ENCODE assay signal across 24 cellular contexts in the genomic region with DNA sequence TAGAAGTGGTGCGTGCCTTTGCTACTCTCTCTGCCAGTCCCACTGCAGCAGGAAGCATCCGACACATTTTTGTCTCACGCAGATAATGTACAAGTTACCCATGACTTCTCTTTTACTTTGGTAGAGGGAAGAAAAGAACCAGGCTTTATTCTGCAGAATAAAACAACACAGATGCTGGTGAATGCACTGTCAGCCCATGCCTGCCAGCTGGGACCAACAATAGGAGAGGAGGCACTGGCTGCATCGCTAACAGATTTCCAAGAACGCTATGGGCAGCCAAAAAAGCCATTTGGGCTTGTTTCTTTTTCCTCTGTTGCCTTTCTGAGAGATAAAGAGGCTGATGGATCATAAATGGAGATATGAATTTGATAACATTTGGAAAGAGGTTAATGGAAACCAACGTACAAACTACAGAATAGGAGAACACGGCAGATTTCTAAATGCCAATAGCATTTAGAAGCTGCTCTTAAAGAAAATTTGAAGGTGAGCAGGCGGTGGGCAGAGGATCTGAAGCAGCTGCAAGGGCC. TPM values are rescaled to one million over a fixed set of nuclear protein-coding genes. Genes with fewer than 3 reads are reported as not detected.
"Had no signal": no experiment of that assay in that cellular context is flagged by ENCODE, and none has a peak within 500 bp of the region (broad histone marks: within the 10 kb centered on the region; RNA-seq: fewer than 3 reads in every experiment).

No MANE protein-coding gene starts in this region.

- H3K36me3 Mint-ChIP-seq: memory B cell; stimulated activated naive B cell treated with anti-CD40 and anti-IgM and Interleukin-4, amounts not matched to agents 10 μg/mL and 1 μg/mL and 100 μg/mL, for 72 hours had no signal

- H3K27ac ChIP-seq: body of pancreas, foreskin keratinocyte, hepatocyte, sigmoid colon, thoracic aorta had no signal

- H3K27ac Mint-ChIP-seq: memory B cell; progenitor cell of endocrine pancreas; stimulated activated naive B cell treated with anti-CD40 and anti-IgM and Interleukin-4, amounts not matched to agents 10 μg/mL and 1 μg/mL and 100 μg/mL, for 72 hours; T-helper 1 cell treated with Interleukin-12 subunit alpha and Interleukin-12 subunit beta and Interleukin-4 antibody, amounts not matched to agents 30 μg/mL and 1 μg/mL, for 36 hours; type B pancreatic cell had no signal

- H3K27me3 ChIP-seq: body of pancreas, foreskin keratinocyte, sigmoid colon had no signal

- ATAC-seq: activated T-cell treated with anti-CD3 and anti-CD28 coated beads, Interleukin-2, amount 50 U/mL, for 4 hours; body of pancreas; foreskin keratinocyte; stimulated activated naive B cell treated with anti-CD40 and anti-IgM and Interleukin-4, amounts not matched to agents 10 μg/mL and 1 μg/mL and 100 μg/mL, for 72 hours had no signal

- H3K79me2 ChIP-seq: hepatocyte had no signal

- H2AFZ ChIP-seq: hepatocyte had no signal

- H3K4me2 ChIP-seq: hepatocyte, smooth muscle cell had no signal

- H3K4me1 Mint-ChIP-seq: memory B cell had no signal

- DNase-seq: activated CD4-positive, alpha-beta T cell treated with anti-CD3 and anti-CD28 coated beads for 4 hours; activated CD4-positive, alpha-beta T cell treated with anti-CD3 and anti-CD28 coated beads, Interleukin-2, amount 50 U/mL, for 48 hours; activated CD4-positive, CD25-positive, alpha-beta regulatory T cell; activated CD8-positive, alpha-beta memory T cell treated with anti-CD3 and anti-CD28 coated beads, Interleukin-2, amount 50 U/mL, for 48 hours; activated naive CD4-positive, alpha-beta T cell treated with Interleukin-2 at 50 U/mL for 16 hours; activated T-cell treated with anti-CD3 and anti-CD28 coated beads, Interleukin-2, amount 50 U/mL, for 4 hours; body of pancreas; dermis blood vessel endothelial cell; effector memory CD4-positive, alpha-beta T cell; foreskin keratinocyte; left ventricle myocardium superior; retina; sigmoid colon; stimulated activated CD4-positive, alpha-beta T cell treated with anti-CD3 and anti-CD28 coated beads, Interleukin-15, amount 100 ng/mL, for 24 hours; stimulated activated CD8-positive, alpha-beta memory T cell treated with anti-CD3 and anti-CD28 coated beads, Interleukin-4, amount 100 ng/mL, for 48 hours; stimulated activated naive B cell treated with anti-CD40 and anti-IgM and Interleukin-4, amounts not matched to agents 10 μg/mL and 1 μg/mL and 100 μg/mL, for 72 hours had no signal

- H3K4me3 ChIP-seq: body of pancreas, hepatocyte, sigmoid colon, smooth muscle cell, thoracic aorta had no signal

- H3K36me3 ChIP-seq: sigmoid colon, thoracic aorta had no signal

- H3K4me3 Mint-ChIP-seq: activated T-cell treated with anti-CD3 and anti-CD28 coated beads, Interleukin-2, amount 50 U/mL, for 4 hours; memory B cell; stimulated activated naive B cell treated with anti-CD40 and anti-IgM and Interleukin-4, amounts not matched to agents 10 μg/mL and 1 μg/mL and 100 μg/mL, for 72 hours; T-helper 1 cell treated with Interleukin-12 subunit alpha and Interleukin-12 subunit beta and Interleukin-4 antibody, amounts not matched to agents 30 μg/mL and 1 μg/mL, for 36 hours; type B pancreatic cell had no signal

- H3K9me3 ChIP-seq: body of pancreas, sigmoid colon, thoracic aorta had no signal

- H3K9me3 Mint-ChIP-seq: activated T-cell treated with anti-CD3 and anti-CD28 coated beads, Interleukin-2, amount 50 U/mL, for 4 hours; memory B cell; stimulated activated naive B cell treated with anti-CD40 and anti-IgM and Interleukin-4, amounts not matched to agents 10 μg/mL and 1 μg/mL and 100 μg/mL, for 72 hours; T-helper 1 cell treated with Interleukin-12 subunit alpha and Interleukin-12 subunit beta and Interleukin-4 antibody, amounts not matched to agents 30 μg/mL and 1 μg/mL, for 36 hours had no signal

- H3K4me1 ChIP-seq: body of pancreas, sigmoid colon had no signal

RNA-seq across cellular contexts. Expression of a gene that starts 47.5 kb away (rescaled TPM):
- total RNA-seq: activated CD8-positive, alpha-beta memory T cell treated with anti-CD3 and anti-CD28 coated beads for 36 hours had no signal
